18 cellular contexts compared by ENCODE assay signal in the genomic region with DNA sequence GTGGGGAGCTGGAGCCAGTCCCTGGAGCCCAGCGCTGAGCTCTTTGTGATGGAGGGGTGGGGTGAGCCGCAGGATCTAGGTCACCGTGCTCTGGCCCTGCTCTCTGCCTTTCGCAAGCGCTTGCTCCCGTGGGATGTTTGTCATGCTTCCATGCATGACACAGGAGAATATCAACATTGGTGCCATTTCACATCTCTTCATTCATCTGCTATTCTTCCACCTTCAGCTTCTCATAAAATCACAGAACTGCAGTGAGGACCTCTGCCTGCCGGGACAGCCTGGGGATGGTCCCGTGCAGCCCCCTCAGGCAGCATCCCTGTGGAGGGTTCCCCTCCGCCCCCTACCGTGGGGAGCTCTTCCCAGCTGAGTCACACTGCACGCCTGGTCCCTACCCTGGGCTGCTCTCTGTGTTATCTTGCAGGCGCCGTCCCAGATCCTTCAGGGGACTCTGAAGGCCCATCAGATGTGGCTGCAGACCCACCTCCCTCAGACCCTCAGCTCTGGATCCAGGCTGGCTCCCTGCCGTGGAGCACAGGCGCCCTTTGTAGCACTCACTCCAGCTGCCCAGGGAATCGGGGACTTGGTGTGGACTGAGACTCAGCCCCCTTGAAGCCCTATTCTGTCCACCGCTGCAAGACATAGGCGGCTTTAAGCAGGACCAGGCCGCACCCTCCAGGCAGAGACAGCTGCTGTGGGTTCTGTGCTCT. TPM values are rescaled to one million over a fixed set of nuclear protein-coding genes. Genes with fewer than 3 reads are reported as not detected.
DNase-seq lines count a peak whose midpoint lies in the region; FAIRE-seq and TF ChIP-seq lines count a peak whose summit lies in the region.
"Had no signal": no experiment of that assay in that cellular context is flagged by ENCODE, and none has a peak within 500 bp of the region (broad histone marks: within the 10 kb centered on the region; RNA-seq: fewer than 3 reads in every experiment).

No MANE protein-coding gene starts in this region.

- FAIRE-seq in RCC 7860 (lab: Jason Lieb, UNC), result no peak

- H3K9me3 ChIP-seq in BE2C (no peaks in the 10 kb centered on the region), Peyer's patch (no peaks in the 10 kb centered on the region)

- TF ChIP-seq CTCF in BE2C (IDR thresholded peaks at IDR 0.05; ENCODE audit: low read depth, low read length), result no peak
- no peak for TF ChIP-seq CTCF in NB4 (IDR thresholded peaks at IDR 0.05; ENCODE audit: low read depth, low read length)
- no peak for TF ChIP-seq CTCF in Peyer's patch (IDR thresholded peaks at IDR 0.05)

- H3K4me3 ChIP-seq in BE2C (ENCODE audit: low read depth, low read length) (no peak overlapping the region), NB4 (ENCODE audit: low read depth, low read length) (no peak overlapping the region), Peyer's patch (no peak overlapping the region)
- H3K4me3 ChIP-seq: cardiac muscle cell had no signal

- DNase-seq in BE2C (peak; percentile 57), NB4 (ENCODE audit: low read depth) (peak; percentile 62), cardiac septum (ENCODE audit: low spot score) (peak; percentile 68), retina (peak; percentile 82), Peyer's patch (no peak), substantia nigra (lab: John Stamatoyannopoulos, UW) (no peak), RCC 7860 (ENCODE audit: low spot score) (no peak)
- no peak for DNase-seq in activated CD4-positive, alpha-beta T cell treated with anti-CD3 and anti-CD28 coated beads for 4 hours
- DNase-seq: activated CD4-positive, alpha-beta T cell treated with anti-CD3 and anti-CD28 coated beads, Interleukin-2, amount 50 U/mL, for 1 hour; activated CD8-positive, alpha-beta memory T cell treated with anti-CD3 and anti-CD28 coated beads, Interleukin-2, amount 50 U/mL, for 48 hours; activated gamma-delta T cell treated with Interleukin-2 at 50 U/mL for 16 hours; CD4-positive, alpha-beta T cell; DMS79; NCI-H2029; NCI-H446 treated with DMSO at 0.1 percent for 48 hours; stimulated activated naive CD8-positive, alpha-beta T cell treated with anti-CD3 and anti-CD28 coated beads, Interleukin-15, amount 100 ng/mL, for 72 hours had no signal

- no peak overlapping the region for H3K27ac ChIP-seq in Peyer's patch
- H3K27ac ChIP-seq in substantia nigra (ENCODE audit: low read depth, low read length, poor library complexity, severe bottlenecking), result no peak overlapping the region
- H3K27ac ChIP-seq: cardiac muscle cell, RWPE1 had no signal

- H3K4me1 ChIP-seq in BE2C (peaks cover 13% of the 10 kb centered on the region), Peyer's patch (peaks cover 0 to 4% (median 0%) of the 10 kb centered on the region in 4 donors)

- no peaks in the 10 kb centered on the region for H3K27me3 ChIP-seq in BE2C
- H3K27me3 ChIP-seq in Peyer's patch, result peaks cover 0 to 5% of the 10 kb centered on the region in 2 donors

- H3K36me3 ChIP-seq in BE2C (no peaks in the 10 kb centered on the region), Peyer's patch (no peaks in the 10 kb centered on the region)
- H3K36me3 ChIP-seq: cardiac muscle cell had no signal

- intact Hi-C loops in cardiac septum (cut with DNase I), result no loop called here

- TF ChIP-seq POLR2A in NB4 (IDR thresholded peaks at IDR 0.05; ENCODE audit: extremely low read depth, insufficient read length), result no peak
- TF ChIP-seq POLR2A in Peyer's patch (IDR thresholded peaks at IDR 0.05), result no peak

RNA-seq across cellular contexts. Expression of a gene that starts 5.1 kb away (rescaled TPM):
- 113 TPM for polyA plus RNA-seq in BE2C (2012; ENCODE audit: insufficient read depth, insufficient read length, low read depth)
- total RNA-seq in cardiac septum, result 191 TPM
- 10 to 100 TPM in 1 of 4 donors, 1 to 10 TPM in 3; 2.8 to 20.6 (median 5.0) TPM for total RNA-seq in Peyer's patch

RNA-seq across cellular contexts. Expression of a gene that starts 14.1 kb away (rescaled TPM):
- 46.9 TPM for polyA plus RNA-seq in BE2C (2012; ENCODE audit: insufficient read depth, insufficient read length, low read depth)
- total RNA-seq in cardiac septum (5.5 TPM), Peyer's patch (1 to 10 TPM; 1.1 to 9.1 (median 2.0) TPM)

RNA-seq across cellular contexts. Expression of a gene that starts 51.4 kb away (rescaled TPM):
- not detected for polyA plus RNA-seq in BE2C (2012; ENCODE audit: insufficient read depth, insufficient read length, low read depth)
- total RNA-seq in cardiac septum (0.48 TPM), Peyer's patch (1 to 10 TPM in 2 of 4 donors, under 1 TPM in 1, not detected in 1; 0.70 to 4.1 (median 1.1) TPM)
- total RNA-seq: CD4-positive, alpha-beta T cell had no signal

Comparison
In these comparisons a context has a peak if more than half of its experiments do, and no peak if none do; other contexts are left out.
1. DNase-seq: peak in BE2C (single experiment), NB4 (single experiment), cardiac septum (single experiment) and retina (single experiment); none in activated CD4-positive, alpha-beta T cell treated with anti-CD3 and anti-CD28 coated beads for 4 hours (0 of 2), Peyer's patch (0 of 3), substantia nigra (0 of 49) and RCC 7860 (single experiment).